26 cellular contexts compared by ENCODE assay signal in genomic region chr16:75957870-75958269, GRCh38.
"Had no signal": no experiment of that assay in that cellular context is flagged by ENCODE, and none has a peak within 500 bp of the region (broad histone marks: within the 10 kb centered on the region; RNA-seq: fewer than 3 reads in every experiment).

No MANE protein-coding gene starts in this region.

- ATAC-seq: activated CD4-positive, alpha-beta T cell treated with anti-CD3 and anti-CD28 coated beads for 36 hours; activated naive CD4-positive, alpha-beta T cell treated with anti-CD3 and anti-CD28 coated beads, Interleukin-2, amount 50 U/mL, for 72 hours; activated T-cell treated with anti-CD3 and anti-CD28 coated beads, Interleukin-2, amount 50 U/mL, for 72 hours; gastroesophageal sphincter; heart right ventricle had no signal

- DNase-seq: activated CD4-positive, alpha-beta memory T cell treated with anti-CD3 and anti-CD28 coated beads, Interleukin-2, amount 10 ng/mL, durations not matched to agents 7 days and 5 days; activated CD4-positive, alpha-beta T cell treated with anti-CD3 and anti-CD28 coated beads for 36 hours; activated CD4-positive, alpha-beta T cell treated with anti-CD3 and anti-CD28 coated beads, Interleukin-2, amount 10 ng/mL, durations not matched to agents 24 days and 14 days; activated CD4-positive, CD25-positive, alpha-beta regulatory T cell; activated CD4-positive, CD25-positive, alpha-beta regulatory T cell treated with anti-CD3 and anti-CD28 coated beads, Interleukin-2, amount 50 U/mL, for 72 hours; activated CD8-positive, alpha-beta memory T cell treated with anti-CD3 and anti-CD28 coated beads, Interleukin-2, amount 50 U/mL, for 48 hours; activated gamma-delta T cell; activated naive CD4-positive, alpha-beta T cell; activated naive CD4-positive, alpha-beta T cell treated with anti-CD3 and anti-CD28 coated beads, Interleukin-2, amount 10 ng/mL, durations not matched to agents 7 days and 5 days; activated naive CD8-positive, alpha-beta T cell treated with anti-CD3 and anti-CD28 coated beads, Interleukin-2, amount 10 ng/mL, durations not matched to agents 7 days and 5 days; activated T-cell treated with anti-CD3 and anti-CD28 coated beads for 4 hours; activated T-cell treated with anti-CD3 and anti-CD28 coated beads, Interleukin-2, amount 50 U/mL, for 24 hours; activated T-cell treated with anti-CD3 and anti-CD28 coated beads, Interleukin-2, amount 50 U/mL, for 72 hours; dorsolateral prefrontal cortex; effector memory CD4-positive, alpha-beta T cell; endodermal cell; erythroblast; foreskin melanocyte; heart right ventricle; T-helper 2 cell had no signal

- H3K4me3 ChIP-seq: ascending aorta, coronary artery, dorsolateral prefrontal cortex, esophagus muscularis mucosa, gastroesophageal sphincter, heart right ventricle, hepatocyte had no signal
